In the genomic region with DNA sequence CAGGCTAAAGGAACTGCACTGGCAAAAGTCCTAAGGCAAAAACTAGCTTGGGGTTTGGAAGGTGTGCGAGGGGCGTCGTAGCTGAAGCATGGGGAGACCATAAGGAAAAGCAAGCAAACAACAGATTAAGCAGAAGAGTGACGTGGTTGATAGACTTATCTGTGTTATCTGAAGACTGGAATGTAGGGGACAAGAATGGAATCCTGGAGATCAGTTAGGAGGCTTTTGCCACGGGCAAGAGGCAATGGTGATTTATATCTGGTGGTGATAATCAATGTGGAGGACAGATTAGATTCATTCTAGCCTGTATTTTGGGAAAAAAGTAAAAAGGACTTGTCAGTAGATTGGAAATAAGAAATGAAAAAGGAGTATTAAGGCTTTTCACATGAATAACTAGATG, we compare ENCODE assay signal across 34 cellular contexts.
"Had no signal": no experiment of that assay in that cellular context is flagged by ENCODE, and none has a peak within 500 bp of the region (broad histone marks: within the 10 kb centered on the region; RNA-seq: fewer than 3 reads in every experiment).

No MANE protein-coding gene starts in this region.

- H3K27ac Mint-ChIP-seq: activated CD4-positive, alpha-beta memory T cell treated with anti-CD3 and anti-CD28 coated beads for 36 hours; activated CD4-positive, alpha-beta T cell treated with anti-CD3 and anti-CD28 coated beads for 36 hours; activated CD4-positive, alpha-beta T cell treated with anti-CD3 and anti-CD28 coated beads, Interleukin-2, amount 10 ng/mL, durations not matched to agents 24 days and 14 days; activated CD8-positive, alpha-beta memory T cell treated with anti-CD3 and anti-CD28 coated beads, Interleukin-2, amount 10 ng/mL, durations not matched to agents 7 days and 5 days; activated CD8-positive, alpha-beta T cell treated with anti-CD3 and anti-CD28 coated beads, Interleukin-2, amount 10 ng/mL, durations not matched to agents 7 days and 5 days; activated naive CD4-positive, alpha-beta T cell treated with anti-CD3 and anti-CD28 coated beads for 36 hours; activated naive CD4-positive, alpha-beta T cell treated with anti-CD3 and anti-CD28 coated beads, Interleukin-2, amount 50 U/mL, for 24 hours; activated naive CD8-positive, alpha-beta T cell treated with anti-CD3 and anti-CD28 coated beads for 36 hours; activated naive CD8-positive, alpha-beta T cell treated with anti-CD3 and anti-CD28 coated beads, Interleukin-2, amount 50 U/mL, for 24 hours; activated T-helper 1 cell treated with anti-CD3 and anti-CD28 coated beads, Interleukin-12 subunit alpha, Interleukin-12 subunit beta, Interleukin-2, Interleukin-4 antibody, amounts not matched to agents 30 ng/mL and 10 ng/mL and 1 ng/mL, durations not matched to agents 14 hours and 24 hours and 36 hours; activated T-helper 2 cell treated with anti-CD3 and anti-CD28 coated beads, Interferon-gamma antibody, Interleukin-2, Interleukin-4, amounts not matched to agents 10 μg/mL and 5 μg/mL and 100 μg/mL, durations not matched to agents 14 hours and 24 hours and 36 hours; effector memory CD8-positive, alpha-beta T cell; T-helper 17 cell; T-helper 2 cell treated with Interferon-gamma antibody and Interleukin-4, amounts not matched to agents 5 μg/mL and 100 μg/mL, for 36 hours had no signal

- H3K27ac ChIP-seq: adrenal gland, body of pancreas, breast epithelium, coronary artery, epithelial cell of prostate, esophagus squamous epithelium had no signal

- H3K36me3 ChIP-seq: adrenal gland, breast epithelium had no signal

- H3K4me1 ChIP-seq: body of pancreas, breast epithelium, esophagus squamous epithelium had no signal

- H3K4me1 Mint-ChIP-seq: activated CD4-positive, alpha-beta T cell treated with anti-CD3 and anti-CD28 coated beads for 36 hours; activated CD4-positive, alpha-beta T cell treated with anti-CD3 and anti-CD28 coated beads, Interleukin-2, amount 10 ng/mL, durations not matched to agents 24 days and 14 days; activated CD8-positive, alpha-beta memory T cell treated with anti-CD3 and anti-CD28 coated beads, Interleukin-2, amount 10 ng/mL, durations not matched to agents 7 days and 5 days; activated naive CD4-positive, alpha-beta T cell treated with anti-CD3 and anti-CD28 coated beads, Interleukin-2, amount 50 U/mL, for 24 hours; activated naive CD8-positive, alpha-beta T cell treated with anti-CD3 and anti-CD28 coated beads for 36 hours; activated naive CD8-positive, alpha-beta T cell treated with anti-CD3 and anti-CD28 coated beads, Interleukin-2, amount 50 U/mL, for 24 hours; central memory CD8-positive, alpha-beta T cell; T-helper 17 cell had no signal

- H3K27me3 ChIP-seq: adrenal gland, body of pancreas, breast epithelium, esophagus squamous epithelium had no signal

- H3K36me3 Mint-ChIP-seq: activated CD4-positive, alpha-beta memory T cell treated with anti-CD3 and anti-CD28 coated beads for 36 hours; activated CD8-positive, alpha-beta memory T cell treated with anti-CD3 and anti-CD28 coated beads, Interleukin-2, amount 10 ng/mL, durations not matched to agents 7 days and 5 days; activated naive CD8-positive, alpha-beta T cell treated with anti-CD3 and anti-CD28 coated beads for 36 hours had no signal

- H3K4me3 Mint-ChIP-seq: activated CD4-positive, alpha-beta memory T cell treated with anti-CD3 and anti-CD28 coated beads for 36 hours; activated CD4-positive, alpha-beta T cell treated with anti-CD3 and anti-CD28 coated beads for 36 hours; activated CD4-positive, alpha-beta T cell treated with anti-CD3 and anti-CD28 coated beads, Interleukin-2, amount 10 ng/mL, durations not matched to agents 24 days and 14 days; activated CD8-positive, alpha-beta memory T cell treated with anti-CD3 and anti-CD28 coated beads, Interleukin-2, amount 10 ng/mL, durations not matched to agents 7 days and 5 days; activated CD8-positive, alpha-beta T cell treated with anti-CD3 and anti-CD28 coated beads, Interleukin-2, amount 10 ng/mL, durations not matched to agents 7 days and 5 days; activated naive CD4-positive, alpha-beta T cell treated with anti-CD3 and anti-CD28 coated beads for 36 hours; activated naive CD4-positive, alpha-beta T cell treated with anti-CD3 and anti-CD28 coated beads, Interleukin-2, amount 50 U/mL, for 24 hours; activated naive CD8-positive, alpha-beta T cell treated with anti-CD3 and anti-CD28 coated beads for 36 hours; activated naive CD8-positive, alpha-beta T cell treated with anti-CD3 and anti-CD28 coated beads, Interleukin-2, amount 50 U/mL, for 24 hours; activated T-helper 1 cell treated with anti-CD3 and anti-CD28 coated beads, Interleukin-12 subunit alpha, Interleukin-12 subunit beta, Interleukin-2, Interleukin-4 antibody, amounts not matched to agents 30 ng/mL and 10 ng/mL and 1 ng/mL, durations not matched to agents 14 hours and 24 hours and 36 hours; central memory CD8-positive, alpha-beta T cell; effector memory CD8-positive, alpha-beta T cell; T-helper 17 cell; T-helper 2 cell treated with Interferon-gamma antibody and Interleukin-4, amounts not matched to agents 5 μg/mL and 100 μg/mL, for 36 hours had no signal

- H3K4me3 ChIP-seq: adrenal gland, body of pancreas, breast epithelium, coronary artery, esophagus squamous epithelium had no signal

- DNase-seq: activated CD4-positive, alpha-beta memory T cell treated with anti-CD3 and anti-CD28 coated beads for 36 hours; activated CD4-positive, alpha-beta T cell treated with anti-CD3 and anti-CD28 coated beads for 36 hours; activated CD4-positive, alpha-beta T cell treated with anti-CD3 and anti-CD28 coated beads, Interleukin-2, amount 10 ng/mL, durations not matched to agents 24 days and 14 days; activated CD4-positive, CD25-positive, alpha-beta regulatory T cell; activated CD4-positive, CD25-positive, alpha-beta regulatory T cell treated with anti-CD3 and anti-CD28 coated beads, Interleukin-2, amount 50 U/mL, for 72 hours; activated CD8-positive, alpha-beta memory T cell treated with anti-CD3 and anti-CD28 coated beads, Interleukin-2, amount 10 ng/mL, durations not matched to agents 7 days and 5 days; activated CD8-positive, alpha-beta memory T cell treated with anti-CD3 and anti-CD28 coated beads, Interleukin-2, amount 50 U/mL, for 4 hours; activated CD8-positive, alpha-beta T cell treated with anti-CD3 and anti-CD28 coated beads, Interleukin-2, amount 10 ng/mL, durations not matched to agents 7 days and 5 days; activated effector memory CD4-positive, alpha-beta T cell treated with anti-CD3 and anti-CD28 coated beads, Interleukin-2, amount 50 U/mL, for 16 hours; activated naive CD4-positive, alpha-beta T cell treated with anti-CD3 and anti-CD28 coated beads for 36 hours; activated naive CD8-positive, alpha-beta T cell treated with anti-CD3 and anti-CD28 coated beads for 36 hours; activated naive CD8-positive, alpha-beta T cell treated with anti-CD3 and anti-CD28 coated beads, Interleukin-2, amount 50 U/mL, for 24 hours; activated T-cell treated with anti-CD3 and anti-CD28 coated beads, Interleukin-2, amount 50 U/mL, for 1 hour; activated T-cell treated with anti-CD3 and anti-CD28 coated beads, Interleukin-2, amount 50 U/mL, for 48 hours; adrenal gland; amygdala; aorta; body of pancreas; dermis blood vessel endothelial cell; effector CD4-positive, alpha-beta T cell; effector memory CD8-positive, alpha-beta T cell; esophagus squamous epithelium; foreskin melanocyte; T-helper 1 cell; T-helper 17 cell; T1000 had no signal

- H3K9me3 ChIP-seq: adrenal gland, body of pancreas, breast epithelium, esophagus squamous epithelium had no signal

- H3K27me3 Mint-ChIP-seq: activated CD4-positive, alpha-beta T cell treated with anti-CD3 and anti-CD28 coated beads for 36 hours; activated CD8-positive, alpha-beta memory T cell treated with anti-CD3 and anti-CD28 coated beads, Interleukin-2, amount 10 ng/mL, durations not matched to agents 7 days and 5 days; activated naive CD4-positive, alpha-beta T cell treated with anti-CD3 and anti-CD28 coated beads, Interleukin-2, amount 50 U/mL, for 24 hours; activated naive CD8-positive, alpha-beta T cell treated with anti-CD3 and anti-CD28 coated beads for 36 hours; activated naive CD8-positive, alpha-beta T cell treated with anti-CD3 and anti-CD28 coated beads, Interleukin-2, amount 50 U/mL, for 24 hours; T-helper 17 cell had no signal

- H3K9me3 Mint-ChIP-seq: activated CD4-positive, alpha-beta memory T cell treated with anti-CD3 and anti-CD28 coated beads for 36 hours; activated CD4-positive, alpha-beta T cell treated with anti-CD3 and anti-CD28 coated beads, Interleukin-2, amount 10 ng/mL, durations not matched to agents 24 days and 14 days; activated naive CD4-positive, alpha-beta T cell treated with anti-CD3 and anti-CD28 coated beads for 36 hours; activated naive CD4-positive, alpha-beta T cell treated with anti-CD3 and anti-CD28 coated beads, Interleukin-2, amount 50 U/mL, for 24 hours; activated naive CD8-positive, alpha-beta T cell treated with anti-CD3 and anti-CD28 coated beads for 36 hours; activated naive CD8-positive, alpha-beta T cell treated with anti-CD3 and anti-CD28 coated beads, Interleukin-2, amount 50 U/mL, for 24 hours; activated T-helper 1 cell treated with anti-CD3 and anti-CD28 coated beads, Interleukin-12 subunit alpha, Interleukin-12 subunit beta, Interleukin-2, Interleukin-4 antibody, amounts not matched to agents 30 ng/mL and 10 ng/mL and 1 ng/mL, durations not matched to agents 14 hours and 24 hours and 36 hours; activated T-helper 2 cell treated with anti-CD3 and anti-CD28 coated beads, Interferon-gamma antibody, Interleukin-2, Interleukin-4, amounts not matched to agents 10 μg/mL and 5 μg/mL and 100 μg/mL, durations not matched to agents 14 hours and 24 hours and 36 hours; central memory CD8-positive, alpha-beta T cell; effector memory CD8-positive, alpha-beta T cell; T-helper 2 cell treated with Interferon-gamma antibody and Interleukin-4, amounts not matched to agents 5 μg/mL and 100 μg/mL, for 36 hours had no signal
